ENCODE assay signal across 8 cellular contexts in genomic region chr1:22277662-22278061, GRCh38.
"Had no signal": no experiment of that assay in that cellular context is flagged by ENCODE, and none has a peak within 500 bp of the region (broad histone marks: within the 10 kb centered on the region; RNA-seq: fewer than 3 reads in every experiment).

No MANE protein-coding gene starts in this region.

- H3K27ac ChIP-seq: GM23248 had no signal

- H3K4me1 ChIP-seq: HAP-1 had no signal

- H3K27ac Mint-ChIP-seq: HFFc6 had no signal

- H3K9ac ChIP-seq: GM23248 had no signal

- DNase-seq: GM23248, GOT3, H7, HFFc6, IMR-90 had no signal

- H3K36me3 ChIP-seq: HAP-1 had no signal

- H3K9me3 Mint-ChIP-seq: HFFc6 had no signal

- H3K4me3 ChIP-seq: GM23248, HAP-1, K562 had no signal

- H3K4me3 Mint-ChIP-seq: HFFc6 had no signal

- FAIRE-seq: HTR-8/SVneo, K562 had no signal

- H2AFZ ChIP-seq: GM23248 had no signal
